In the genomic region with DNA sequence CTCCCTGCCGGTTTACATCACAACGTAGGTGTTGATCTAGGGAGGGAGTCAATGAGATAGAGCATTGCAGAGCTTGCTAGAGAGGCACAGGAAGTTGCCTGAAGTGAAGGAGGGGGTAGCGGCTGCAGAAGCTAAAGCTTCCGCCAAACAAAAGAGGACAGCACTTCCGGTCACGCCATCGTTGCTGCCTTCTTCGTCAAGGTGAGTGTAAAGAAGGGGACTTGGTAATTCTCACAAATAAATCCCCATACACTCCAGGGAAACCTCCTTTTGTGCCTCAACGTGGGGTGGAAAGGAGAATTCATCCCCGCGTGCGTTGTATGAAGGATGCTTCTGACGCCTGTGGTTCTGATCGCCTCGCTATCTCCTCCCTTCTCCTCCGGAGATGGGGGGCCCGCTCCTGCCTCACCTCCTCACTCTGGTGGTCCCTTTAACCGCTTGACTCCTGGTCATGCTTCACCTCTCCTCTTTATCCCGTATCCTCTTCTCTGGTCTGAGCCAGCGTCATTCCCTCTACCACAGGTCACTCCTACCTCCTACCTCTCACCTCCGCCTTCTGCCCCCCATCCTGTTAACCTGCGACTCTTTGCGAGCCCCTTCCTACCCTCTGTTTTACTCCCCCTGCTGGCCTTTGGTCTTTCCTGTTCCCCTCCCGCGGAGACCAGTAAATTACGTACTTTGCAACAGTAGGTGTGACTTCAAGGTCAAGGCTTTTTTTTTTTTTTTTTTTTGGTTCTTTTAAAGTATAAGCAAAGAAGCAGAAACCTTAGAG, we compare ENCODE assay signal across 8 cellular contexts. TPM values are rescaled to one million over a fixed set of nuclear protein-coding genes. Genes with fewer than 3 reads are reported as not detected.
DNase-seq lines count a peak whose midpoint lies in the region; ATAC-seq and TF ChIP-seq lines count a peak whose summit lies in the region.

No MANE protein-coding gene starts in this region.

- TF ChIP-seq POLR2A in heart left ventricle (IDR thresholded peaks at IDR 0.05): no peak

- no peaks in the 10 kb centered on the region for H3K27me3 Mint-ChIP-seq in Calu3 (ENCODE audit: unreplicated experiment)
- H3K27me3 Mint-ChIP-seq in activated naive CD4-positive, alpha-beta T cell treated with anti-CD3 and anti-CD28 coated beads, Interleukin-2, amount 50 U/mL, for 24 hours: no peaks in the 10 kb centered on the region

- TSS peak; percentile 89 for BruUV-seq in Calu3 (replicated peaks; lab: Mats Ljungman, UMichigan)

- H3K9me3 ChIP-seq in HUES6 (ENCODE audit: control insufficient read depth, insufficient read depth, low read depth, low read length) (no peaks in the 10 kb centered on the region), heart left ventricle (no peaks in the 10 kb centered on the region)

- peaks cover 3% of the 10 kb centered on the region; the same call in 1 of the 2 replicates for H3K4me1 ChIP-seq in HUES6 (ENCODE audit: control insufficient read depth, insufficient read depth, low read length)
- H3K4me1 ChIP-seq in heart left ventricle: peaks cover 0 to 5% (median 0%) of the 10 kb centered on the region in 12 donors

- intact Hi-C loops in Calu3 (cut with micrococcal nuclease; ENCODE audit: unreplicated experiment): loop anchor here (1.0 kb wide), 1 partner anchor 162 kb away; no protein-coding TSS in a partner anchor
- intact Hi-C loops in heart left ventricle (cut with DNase I): no loop called here

- peak overlapping the region; percentile 91 for H3K4me3 Mint-ChIP-seq in Calu3 (ENCODE audit: low read depth, unreplicated experiment)
- peak overlapping the region; percentile 95 for H3K4me3 Mint-ChIP-seq in activated naive CD4-positive, alpha-beta T cell treated with anti-CD3 and anti-CD28 coated beads, Interleukin-2, amount 50 U/mL, for 24 hours

- H3K9me3 Mint-ChIP-seq in Calu3 (ENCODE audit: low read depth, unreplicated experiment): no peaks in the 10 kb centered on the region
- no peaks in the 10 kb centered on the region for H3K9me3 Mint-ChIP-seq in activated naive CD4-positive, alpha-beta T cell treated with anti-CD3 and anti-CD28 coated beads, Interleukin-2, amount 50 U/mL, for 24 hours

- H3K27ac ChIP-seq in HUES6 (ENCODE audit: low read depth, low read length) (peak overlapping the region; percentile 74), heart left ventricle (peak overlapping the region in 10 of 12 donors; percentile 15 to 78 (median 56))

- H3K27me3 ChIP-seq in HUES6 (ENCODE audit: control insufficient read depth, insufficient read depth, low read length) (no peaks in the 10 kb centered on the region), heart left ventricle (peaks cover 0 to 23% (median 0%) of the 10 kb centered on the region in 9 donors)

- ATAC-seq in GM21381 (IDR thresholded peaks at IDR 0.05; ENCODE audit: unreplicated experiment): peak; percentile 90
- ATAC-seq in heart left ventricle: peak; percentile 86 to 97 (median 92)

- peaks cover 9% of the 10 kb centered on the region for H3K4me1 Mint-ChIP-seq in Calu3 (ENCODE audit: low read depth, unreplicated experiment)
- peaks cover 27% of the 10 kb centered on the region for H3K4me1 Mint-ChIP-seq in activated naive CD4-positive, alpha-beta T cell treated with anti-CD3 and anti-CD28 coated beads, Interleukin-2, amount 50 U/mL, for 24 hours

- DNase-seq in Calu3 (peak; percentile 66), SHP77 (lab: John Stamatoyannopoulos, UW) (peak; percentile 50 to 70), heart left ventricle (peak; percentile 26 to 60 (median 53)), pons (ENCODE audit: low spot score) (peak; percentile 42), ureter (ENCODE audit: low spot score) (peak; percentile 52)

- H3K4me3 ChIP-seq in HUES6 (ENCODE audit: low read depth, low read length): peak overlapping the region; percentile 83
- peak overlapping the region; percentile 9 to 87 (median 60) for H3K4me3 ChIP-seq in heart left ventricle

- peaks cover 24% of the 10 kb centered on the region for H3K36me3 Mint-ChIP-seq in Calu3 (ENCODE audit: insufficient read depth, unreplicated experiment)
- H3K36me3 Mint-ChIP-seq in activated naive CD4-positive, alpha-beta T cell treated with anti-CD3 and anti-CD28 coated beads, Interleukin-2, amount 50 U/mL, for 24 hours: peaks cover 5% of the 10 kb centered on the region

- H3K27ac Mint-ChIP-seq in Calu3 (ENCODE audit: unreplicated experiment): peak overlapping the region; percentile 96
- H3K27ac Mint-ChIP-seq in activated naive CD4-positive, alpha-beta T cell treated with anti-CD3 and anti-CD28 coated beads, Interleukin-2, amount 50 U/mL, for 24 hours: peak overlapping the region; percentile 96

- CTCF ChIA-PET in Calu3 (lab: Charles Lee): interaction anchor here (0.5 to 1.1 kb wide), 5 partner anchors 9 to 169 kb away, joined by 3 to 9 read pairs (median 4); no protein-coding TSS in a partner anchor

- H3K36me3 ChIP-seq in HUES6 (ENCODE audit: control insufficient read depth, insufficient read depth, low read length) (peaks cover 13% of the 10 kb centered on the region), heart left ventricle (peaks cover 0 to 5% (median 0%) of the 10 kb centered on the region in 9 donors)

- H3K9ac ChIP-seq in HUES6 (ENCODE audit: low read length): peak overlapping the region; percentile 92

- 0 to 25% (median 9%) methylated on average over 26 of the region's 26 CpGs for WGBS in heart left ventricle, 4 donors

- peak; percentile 33 for TF ChIP-seq CTCF in Calu3 (IDR thresholded peaks at IDR 0.05; ENCODE audit: unreplicated experiment)
- peak in 3 of 12 donors; percentile 15 to 22 (median 18) for TF ChIP-seq CTCF in heart left ventricle (IDR thresholded peaks at IDR 0.05)

RNA-seq across cellular contexts. Expression of a gene that starts 59.9 kb away (rescaled TPM):
- total RNA-seq in Calu3 (2022) (38.1 and 48.5 TPM in 2 replicates), heart left ventricle (10 to 100 TPM in 3 of 9 donors, 1 to 10 TPM in 6; 5.8 to 11.8 (median 9.3) TPM), ureter (12.0 TPM)
- 1 to 10 TPM; 2.8 to 7.3 TPM for polyA plus RNA-seq in heart left ventricle

Comparison
In these comparisons a context has a peak if more than half of its experiments do, and no peak if none do; other contexts are left out.
1. Peak in every context shown above with its lines: DNase-seq, ATAC-seq, H3K4me3 ChIP-seq and H3K27ac ChIP-seq.